ENCODE assay signal across 16 cellular contexts in the genomic region with DNA sequence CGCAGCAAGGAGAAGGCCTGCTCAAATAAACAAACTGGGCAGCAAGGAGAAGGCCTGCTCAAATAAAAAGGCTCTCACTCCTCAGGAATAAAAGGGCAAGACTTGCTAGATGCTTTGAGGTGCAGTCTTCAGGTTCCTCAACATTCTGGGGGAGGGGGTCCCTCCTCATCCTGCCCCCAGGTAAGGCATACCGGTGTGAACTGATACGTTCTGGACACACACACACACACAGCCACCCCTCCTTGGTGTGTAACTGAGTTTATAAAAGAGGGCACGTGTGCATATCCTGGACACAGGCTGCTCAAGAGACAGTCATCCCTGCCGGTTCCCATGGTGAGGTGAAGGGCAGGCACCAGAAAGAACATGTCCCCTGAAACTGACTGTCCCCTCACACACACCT. TPM values are rescaled to one million over a fixed set of nuclear protein-coding genes. Genes with fewer than 3 reads are reported as not detected.
A peak's percentile ranks its signal among the peaks of the same experiment; 100 is the strongest.
DNase-seq lines count a peak whose midpoint lies in the region; ATAC-seq and TF ChIP-seq lines count a peak whose summit lies in the region.
"Had no signal": no experiment of that assay in that cellular context is flagged by ENCODE, and none has a peak within 500 bp of the region (broad histone marks: within the 10 kb centered on the region; RNA-seq: fewer than 3 reads in every experiment).

No MANE protein-coding gene starts in this region.

- H3K36me3 ChIP-seq in osteoblast (ENCODE audit: insufficient read depth, low read length) = peaks cover 57% of the 10 kb centered on the region

- no peaks in the 10 kb centered on the region for H3K27me3 ChIP-seq in osteoblast (ENCODE audit: insufficient read depth, low read length)
- H3K27me3 ChIP-seq: BLaER1 treated with 17β-estradiol and CSF1 and Interleukin-3, amounts not matched to agents 10 nM and 100 nM had no signal

- H3K27ac Mint-ChIP-seq in activated CD4-positive, alpha-beta memory T cell treated with anti-CD3 and anti-CD28 coated beads, Interleukin-2, amount 10 ng/mL, durations not matched to agents 7 days and 5 days = peak overlapping the region; percentile 10
- H3K27ac Mint-ChIP-seq in activated CD4-positive, alpha-beta memory T cell treated with anti-CD3 and anti-CD28 coated beads for 36 hours = no peak overlapping the region
- H3K27ac Mint-ChIP-seq: GM23338, H9 had no signal

- H3K79me2 ChIP-seq in osteoblast (ENCODE audit: insufficient read depth, low read length) = peaks cover 40% of the 10 kb centered on the region

- peak; percentile 7 for DNase-seq in activated CD4-positive, alpha-beta memory T cell treated with anti-CD3 and anti-CD28 coated beads, Interleukin-2, amount 10 ng/mL, durations not matched to agents 7 days and 5 days
- no peak for DNase-seq in activated CD4-positive, alpha-beta memory T cell treated with anti-CD3 and anti-CD28 coated beads for 36 hours
- DNase-seq in GM03348 (ENCODE audit: low spot score) = peak; percentile 1
- peak; percentile 22 for DNase-seq in left lobe of liver (ENCODE audit: low spot score)
- DNase-seq in osteoblast (ENCODE audit: insufficient read length, low spot score, missing footprints) = peak; percentile 14
- no peak for DNase-seq in NCI-H187 treated with DMSO at 0.1 percent for 48 hours (lab: John Stamatoyannopoulos, UW)
- DNase-seq: 8988T; CD4-positive, CD25-positive, alpha-beta regulatory T cell; DMS53; GF-D8; H9 had no signal

- H2AFZ ChIP-seq in osteoblast (ENCODE audit: low read length) = no peak overlapping the region
- H2AFZ ChIP-seq: GM23338 had no signal

- H3K4me1 Mint-ChIP-seq in activated CD4-positive, alpha-beta memory T cell treated with anti-CD3 and anti-CD28 coated beads, Interleukin-2, amount 10 ng/mL, durations not matched to agents 7 days and 5 days = peaks cover 20% of the 10 kb centered on the region
- H3K4me1 Mint-ChIP-seq in activated CD4-positive, alpha-beta memory T cell treated with anti-CD3 and anti-CD28 coated beads for 36 hours (ENCODE audit: low read depth) = peaks cover 28% of the 10 kb centered on the region

- POLR2A ChIA-PET in activated CD4-positive, alpha-beta memory T cell treated with anti-CD3 and anti-CD28 coated beads, Interleukin-2, amount 10 ng/mL, durations not matched to agents 7 days and 5 days (lab: Charles Lee) = no interaction called here
- POLR2A ChIA-PET in activated CD4-positive, alpha-beta memory T cell treated with anti-CD3 and anti-CD28 coated beads for 36 hours (lab: Charles Lee) = no interaction called here

- H3K27me3 Mint-ChIP-seq in activated CD4-positive, alpha-beta memory T cell treated with anti-CD3 and anti-CD28 coated beads, Interleukin-2, amount 10 ng/mL, durations not matched to agents 7 days and 5 days = no peaks in the 10 kb centered on the region
- H3K27me3 Mint-ChIP-seq in activated CD4-positive, alpha-beta memory T cell treated with anti-CD3 and anti-CD28 coated beads for 36 hours = no peaks in the 10 kb centered on the region
- H3K27me3 Mint-ChIP-seq: CD4-positive, CD25-positive, alpha-beta regulatory T cell had no signal

- CTCF ChIA-PET in activated CD4-positive, alpha-beta memory T cell treated with anti-CD3 and anti-CD28 coated beads, Interleukin-2, amount 10 ng/mL, durations not matched to agents 7 days and 5 days (lab: Charles Lee) = interaction anchor here (0.6 to 1.2 kb wide), 3 partner anchors 11 to 25 kb away, joined by 3 to 9 read pairs (median 3); no protein-coding TSS in a partner anchor
- CTCF ChIA-PET in activated CD4-positive, alpha-beta memory T cell treated with anti-CD3 and anti-CD28 coated beads for 36 hours (lab: Charles Lee) = no interaction called here

- H3K9me3 Mint-ChIP-seq in activated CD4-positive, alpha-beta memory T cell treated with anti-CD3 and anti-CD28 coated beads, Interleukin-2, amount 10 ng/mL, durations not matched to agents 7 days and 5 days = no peaks in the 10 kb centered on the region
- H3K9me3 Mint-ChIP-seq in activated CD4-positive, alpha-beta memory T cell treated with anti-CD3 and anti-CD28 coated beads for 36 hours = no peaks in the 10 kb centered on the region
- H3K9me3 Mint-ChIP-seq: GM23338, H9 had no signal

- no peak for TF ChIP-seq CTCF in osteoblast (IDR thresholded peaks at IDR 0.05; ENCODE audit: extremely low read depth, low read depth, low read length)

- H3K4me1 ChIP-seq in osteoblast (ENCODE audit: insufficient read depth, low read length) = peaks cover 18% of the 10 kb centered on the region

- no peak overlapping the region for H3K4me3 Mint-ChIP-seq in activated CD4-positive, alpha-beta memory T cell treated with anti-CD3 and anti-CD28 coated beads, Interleukin-2, amount 10 ng/mL, durations not matched to agents 7 days and 5 days
- no peak overlapping the region for H3K4me3 Mint-ChIP-seq in activated CD4-positive, alpha-beta memory T cell treated with anti-CD3 and anti-CD28 coated beads for 36 hours
- H3K4me3 Mint-ChIP-seq: GM23338, H9 had no signal

- peaks cover 35% of the 10 kb centered on the region for H3K36me3 Mint-ChIP-seq in activated CD4-positive, alpha-beta memory T cell treated with anti-CD3 and anti-CD28 coated beads, Interleukin-2, amount 10 ng/mL, durations not matched to agents 7 days and 5 days (ENCODE audit: low read depth)
- peaks cover 26% of the 10 kb centered on the region for H3K36me3 Mint-ChIP-seq in activated CD4-positive, alpha-beta memory T cell treated with anti-CD3 and anti-CD28 coated beads for 36 hours

- no peaks in the 10 kb centered on the region for H3K9me3 ChIP-seq in osteoblast (ENCODE audit: low read depth, low read length)
- H3K9me3 ChIP-seq: BLaER1 treated with 17β-estradiol and CSF1 and Interleukin-3, amounts not matched to agents 10 nM and 100 nM had no signal

- no peak for ATAC-seq in left lobe of liver
- ATAC-seq in GM18868 (IDR thresholded peaks at IDR 0.05; ENCODE audit: unreplicated experiment) = no peak
- ATAC-seq in HG03565 (IDR thresholded peaks at IDR 0.05; ENCODE audit: unreplicated experiment) = no peak
- ATAC-seq: GM23338 had no signal

- peaks cover 24% of the 10 kb centered on the region for H4K20me1 ChIP-seq in osteoblast (ENCODE audit: insufficient read depth, low read length)

- H3K4me2 ChIP-seq in osteoblast (ENCODE audit: insufficient read depth, low read length) = no peak overlapping the region
- H3K4me2 ChIP-seq: BLaER1 treated with 17β-estradiol and CSF1 and Interleukin-3, amounts not matched to agents 10 nM and 100 nM; GM23338 had no signal

- H3K4me3 ChIP-seq in osteoblast (ENCODE audit: insufficient read depth, low read length) = no peak overlapping the region
- H3K4me3 ChIP-seq: BLaER1 treated with 17β-estradiol and CSF1 and Interleukin-3, amounts not matched to agents 10 nM and 100 nM; GM23338 had no signal

- intact Hi-C loops in activated CD4-positive, alpha-beta memory T cell treated with anti-CD3 and anti-CD28 coated beads for 36 hours (cut with micrococcal nuclease) = loop anchor here (10.0 kb wide), 1 partner anchor 235 kb away; the partner anchor contains the start of gene PAIP2B

- H3K27ac ChIP-seq in osteoblast (ENCODE audit: low read depth, low read length) = no peak overlapping the region
- H3K27ac ChIP-seq: BLaER1 treated with 17β-estradiol and CSF1 and Interleukin-3, amounts not matched to agents 10 nM and 100 nM had no signal

RNA-seq across cellular contexts. Expression of gene TEX261, which starts 4.5 kb away (rescaled TPM):
- total RNA-seq in activated CD4-positive, alpha-beta memory T cell treated with anti-CD3 and anti-CD28 coated beads, Interleukin-2, amount 10 ng/mL, durations not matched to agents 7 days and 5 days = 10 to 100 TPM; 34.8 to 35.8 TPM
- 10 to 100 TPM; 29.0 to 29.9 TPM for total RNA-seq in activated CD4-positive, alpha-beta memory T cell treated with anti-CD3 and anti-CD28 coated beads for 36 hours
- total RNA-seq in left lobe of liver = 36.4 TPM
- total RNA-seq in osteoblast = 30.0 and 36.8 TPM in 2 replicates

RNA-seq across cellular contexts. Expression of gene ANKRD53, which starts 11.8 kb away (rescaled TPM):
- total RNA-seq in activated CD4-positive, alpha-beta memory T cell treated with anti-CD3 and anti-CD28 coated beads, Interleukin-2, amount 10 ng/mL, durations not matched to agents 7 days and 5 days = not detected
- not detected for total RNA-seq in activated CD4-positive, alpha-beta memory T cell treated with anti-CD3 and anti-CD28 coated beads for 36 hours
- total RNA-seq in left lobe of liver (0.35 TPM), osteoblast (0.88 and 1.1 TPM in 2 replicates)

RNA-seq across cellular contexts. Expression of gene ATP6V1B1, which starts 54.5 kb away (rescaled TPM):
- total RNA-seq in activated CD4-positive, alpha-beta memory T cell treated with anti-CD3 and anti-CD28 coated beads, Interleukin-2, amount 10 ng/mL, durations not matched to agents 7 days and 5 days = not detected
- not detected for total RNA-seq in activated CD4-positive, alpha-beta memory T cell treated with anti-CD3 and anti-CD28 coated beads for 36 hours
- total RNA-seq in left lobe of liver (not detected), osteoblast (0.88 and 2.5 TPM in 2 replicates)
- total RNA-seq: CD4-positive, CD25-positive, alpha-beta regulatory T cell; GM23338; H9; HT1080 had no signal

Comparison
In these comparisons a context has a peak if more than half of its experiments do, and no peak if none do; other contexts are left out.
1. DNase-seq: peak in activated CD4-positive, alpha-beta memory T cell treated with anti-CD3 and anti-CD28 coated beads, Interleukin-2, amount 10 ng/mL, durations not matched to agents 7 days and 5 days (single experiment), GM03348 (single experiment), left lobe of liver (single experiment) and osteoblast (single experiment); none in activated CD4-positive, alpha-beta memory T cell treated with anti-CD3 and anti-CD28 coated beads for 36 hours (single experiment) and NCI-H187 treated with DMSO at 0.1 percent for 48 hours (single experiment).